ENCODE assay signal across 8 cellular contexts in genomic region chr12:89863332-89863938, GRCh38.
A peak's percentile ranks its signal among the peaks of the same experiment; 100 is the strongest.
DNase-seq lines count a peak whose midpoint lies in the region; ATAC-seq lines count a peak whose summit lies in the region.

No MANE protein-coding gene starts in this region.

- ATAC-seq in GM18520 (IDR thresholded peaks at IDR 0.05; ENCODE audit: unreplicated experiment) (peak; percentile 68), HG02759 (IDR thresholded peaks at IDR 0.05; ENCODE audit: unreplicated experiment) (peak; percentile 65), left lobe of liver (no peak)

- DNase-seq in RPMI7951 (ENCODE audit: low read depth): peak; percentile 42
- peak; percentile 20 for DNase-seq in pons (ENCODE audit: low spot score)
- no peak for DNase-seq in NCI-H1105 treated with DMSO at 0.1 percent for 48 hours (lab: John Stamatoyannopoulos, UW)
- no peak for DNase-seq in left lobe of liver (ENCODE audit: low spot score)
- DNase-seq in NCI-H1048 (lab: John Stamatoyannopoulos, UW): no peak

- peak overlapping the region; percentile 17 for H3K27ac ChIP-seq in angular gyrus (ENCODE audit: low read depth, low read length)

Comparison
In these comparisons a context has a peak if more than half of its experiments do, and no peak if none do; other contexts are left out.
1. DNase-seq: peak in RPMI7951 (single experiment) and pons (single experiment); none in NCI-H1105 treated with DMSO at 0.1 percent for 48 hours (single experiment), left lobe of liver (single experiment) and NCI-H1048 (single experiment).